ENCODE assay signal across 8 cellular contexts in the genomic region with DNA sequence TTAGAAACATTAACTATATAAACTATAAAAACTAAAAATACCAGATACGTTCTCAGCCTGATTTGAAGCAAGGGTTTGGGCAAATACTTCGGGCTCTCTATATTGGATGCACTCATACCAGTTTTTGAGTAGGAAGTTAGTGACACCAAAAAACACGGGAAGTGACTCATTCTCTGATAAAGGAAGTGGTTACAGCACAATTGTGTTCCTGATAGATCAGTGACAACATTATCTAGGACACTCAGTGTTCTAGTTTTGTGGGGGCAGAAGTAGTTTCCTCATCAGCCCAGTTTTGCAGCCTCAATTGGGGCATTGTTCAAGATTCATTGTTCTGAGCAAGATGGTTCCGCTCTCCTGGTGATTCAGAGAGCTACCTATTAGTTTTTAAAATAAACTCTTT.
A peak's percentile ranks its signal among the peaks of the same experiment; 100 is the strongest.
DNase-seq lines count a peak whose midpoint lies in the region; ATAC-seq, FAIRE-seq and TF ChIP-seq lines count a peak whose summit lies in the region.

No MANE protein-coding gene starts in this region.

- H3K36me3 ChIP-seq in neural progenitor cell = no peaks in the 10 kb centered on the region

- 36% methylated on average over 4 of the region's 4 CpGs for WGBS in right cardiac atrium

- H3K27ac ChIP-seq in right cardiac atrium (ENCODE audit: low read length) (no peak overlapping the region), neural progenitor cell (no peak overlapping the region)

- CTCF ChIA-PET in activated CD8-positive, alpha-beta T cell treated with anti-CD3 and anti-CD28 coated beads, Interleukin-2, amount 10 ng/mL, durations not matched to agents 7 days and 5 days (lab: Charles Lee) = interaction anchor here (1.0 kb wide), 1 partner anchor 508 kb away, joined by 4 read pairs; no protein-coding TSS in a partner anchor

- H3K79me2 ChIP-seq in neural progenitor cell (ENCODE audit: low read depth) = no peaks in the 10 kb centered on the region

- no peak overlapping the region for H3K4me3 ChIP-seq in right cardiac atrium (ENCODE audit: low read length)
- H3K4me3 ChIP-seq in neural progenitor cell = no peak overlapping the region

- no peak overlapping the region for H3K4me2 ChIP-seq in neural progenitor cell

- H4K20me1 ChIP-seq in neural progenitor cell (ENCODE audit: low read depth) = no peaks in the 10 kb centered on the region

- H3K4me3 Mint-ChIP-seq in activated CD8-positive, alpha-beta T cell treated with anti-CD3 and anti-CD28 coated beads, Interleukin-2, amount 10 ng/mL, durations not matched to agents 7 days and 5 days = peak overlapping the region; percentile 59
- H3K4me3 Mint-ChIP-seq in nephron progenitor cell (no peak overlapping the region), neural progenitor cell (no peak overlapping the region)

- H2AFZ ChIP-seq in neural progenitor cell (replicated peaks) = no peak overlapping the region

- intact Hi-C loops in Right ventricle myocardium superior (cut with DNase I) = no loop called here
- intact Hi-C loops in cardiac septum (cut with DNase I) = no loop called here
- intact Hi-C loops in right cardiac atrium (cut with DNase I) = no loop called here

- H3K27me3 ChIP-seq in right cardiac atrium (ENCODE audit: control insufficient read depth, insufficient read depth) (no peaks in the 10 kb centered on the region), neural progenitor cell (no peaks in the 10 kb centered on the region)

- POLR2A ChIA-PET in activated CD8-positive, alpha-beta T cell treated with anti-CD3 and anti-CD28 coated beads, Interleukin-2, amount 10 ng/mL, durations not matched to agents 7 days and 5 days (lab: Charles Lee) = no interaction called here

- peaks cover 39% of the 10 kb centered on the region for H3K36me3 Mint-ChIP-seq in activated CD8-positive, alpha-beta T cell treated with anti-CD3 and anti-CD28 coated beads, Interleukin-2, amount 10 ng/mL, durations not matched to agents 7 days and 5 days (ENCODE audit: low read depth)
- H3K36me3 Mint-ChIP-seq in nephron progenitor cell (ENCODE audit: low read depth) = no peaks in the 10 kb centered on the region
- H3K36me3 Mint-ChIP-seq in neural progenitor cell = no peaks in the 10 kb centered on the region

- H3K9me3 Mint-ChIP-seq in activated CD8-positive, alpha-beta T cell treated with anti-CD3 and anti-CD28 coated beads, Interleukin-2, amount 10 ng/mL, durations not matched to agents 7 days and 5 days (ENCODE audit: insufficient read depth) = peaks cover 22% of the 10 kb centered on the region
- H3K9me3 Mint-ChIP-seq in nephron progenitor cell (no peaks in the 10 kb centered on the region), neural progenitor cell (no peaks in the 10 kb centered on the region)

- DNase-seq in Right ventricle myocardium superior (no peak), cardiac septum (ENCODE audit: low spot score) (no peak), HUDEP-2 (lab: John Stamatoyannopoulos, UW; ENCODE audit: unreplicated experiment in 76 of 76) (peak in 42 of 76 experiments; percentile 3 to 79 (median 38)), right cardiac atrium (no peak), urothelium cell line (ENCODE audit: low spot score) (peak; percentile 69), nephron progenitor cell (no peak), neural progenitor cell (ENCODE audit: low spot score) (no peak)
- DNase-seq in activated CD8-positive, alpha-beta T cell treated with anti-CD3 and anti-CD28 coated beads, Interleukin-2, amount 10 ng/mL, durations not matched to agents 7 days and 5 days = peak; percentile 65

- H3K9me3 ChIP-seq in right cardiac atrium (ENCODE audit: control insufficient read depth, low read length) = no peaks in the 10 kb centered on the region
- no peaks in the 10 kb centered on the region for H3K9me3 ChIP-seq in neural progenitor cell (ENCODE audit: low read depth)

- FAIRE-seq in urothelium cell line (lab: Jason Lieb, UNC) = peak; percentile 84

- H3K27ac Mint-ChIP-seq in activated CD8-positive, alpha-beta T cell treated with anti-CD3 and anti-CD28 coated beads, Interleukin-2, amount 10 ng/mL, durations not matched to agents 7 days and 5 days = peak overlapping the region; percentile 96
- H3K27ac Mint-ChIP-seq in nephron progenitor cell (no peak overlapping the region), neural progenitor cell (no peak overlapping the region)

- no peaks in the 10 kb centered on the region for H3F3A ChIP-seq in neural progenitor cell (ENCODE audit: low read depth)

- no peaks in the 10 kb centered on the region for H3K27me3 Mint-ChIP-seq in activated CD8-positive, alpha-beta T cell treated with anti-CD3 and anti-CD28 coated beads, Interleukin-2, amount 10 ng/mL, durations not matched to agents 7 days and 5 days (ENCODE audit: low read depth)
- no peaks in the 10 kb centered on the region for H3K27me3 Mint-ChIP-seq in nephron progenitor cell (ENCODE audit: low read depth, poor library complexity)
- H3K27me3 Mint-ChIP-seq in neural progenitor cell (ENCODE audit: insufficient read depth, low read depth) = no peaks in the 10 kb centered on the region

- H3K4me1 ChIP-seq in right cardiac atrium (ENCODE audit: control insufficient read depth, insufficient read depth, low read length) = no peaks in the 10 kb centered on the region
- no peaks in the 10 kb centered on the region for H3K4me1 ChIP-seq in neural progenitor cell

- no peak overlapping the region for H3K9ac ChIP-seq in neural progenitor cell

- ATAC-seq in Right ventricle myocardium superior (ENCODE audit: poor library complexity) (peak; percentile 61), right cardiac atrium (peak; percentile 38 to 80)
- peak; percentile 87 for ATAC-seq in activated CD8-positive, alpha-beta T cell treated with anti-CD3 and anti-CD28 coated beads, Interleukin-2, amount 10 ng/mL, durations not matched to agents 7 days and 5 days

- TF ChIP-seq CTCF in nephron progenitor cell (IDR thresholded peaks at IDR 0.05) (no peak), neural progenitor cell (IDR thresholded peaks at IDR 0.05) (no peak)

- peaks cover 47% of the 10 kb centered on the region for H3K4me1 Mint-ChIP-seq in activated CD8-positive, alpha-beta T cell treated with anti-CD3 and anti-CD28 coated beads, Interleukin-2, amount 10 ng/mL, durations not matched to agents 7 days and 5 days (ENCODE audit: low read depth)
- H3K4me1 Mint-ChIP-seq in nephron progenitor cell = no peaks in the 10 kb centered on the region
- H3K4me1 Mint-ChIP-seq in neural progenitor cell = no peaks in the 10 kb centered on the region

Comparison
In these comparisons a context has a peak if more than half of its experiments do, and no peak if none do; other contexts are left out.
1. DNase-seq: peak in HUDEP-2 (42 of 76), activated CD8-positive, alpha-beta T cell treated with anti-CD3 and anti-CD28 coated beads, Interleukin-2, amount 10 ng/mL, durations not matched to agents 7 days and 5 days (single experiment) and urothelium cell line (single experiment); none in Right ventricle myocardium superior (single experiment), cardiac septum (single experiment), right cardiac atrium (0 of 3), nephron progenitor cell (single experiment) and neural progenitor cell (single experiment).
2. Peak in every context shown above with its lines, with median percentiles within 50 percentile points of each other: ATAC-seq.